In genomic region chr3:185733980-185734724, GRCh38 we compare ENCODE assay signal across 1 cellular context.
A peak's percentile ranks its signal among the peaks of the same experiment; 100 is the strongest.
TF ChIP-seq lines count a peak whose summit lies in the region.

No MANE protein-coding gene starts in this region.

TF ChIP-seq in K562, 482 proteins besides CTCF, POLR2A, EP300 and RAD21 (continued from another document and continues in another):
- TF ChIP-seq REST (CRISPR knock-in tag; IDR thresholded peaks at IDR 0.05; ENCODE audit: low read depth) = no peak
- TF ChIP-seq SRSF3 (IDR thresholded peaks at IDR 0.05; ENCODE audit: insufficient read depth, low read length) = no peak
- TF ChIP-seq SMAD4 (CRISPR knock-in tag; conservative IDR thresholded peaks at IDR 0.05) = peak; percentile 42
- TF ChIP-seq ZNF655 (CRISPR knock-in tag; IDR thresholded peaks at IDR 0.05) = no peak
- TF ChIP-seq ZFP91 (CRISPR knock-in tag; IDR thresholded peaks at IDR 0.05) = no peak
- TF ChIP-seq ZNF436 (CRISPR knock-in tag; IDR thresholded peaks at IDR 0.05) = no peak
- TF ChIP-seq RBM22 (IDR thresholded peaks at IDR 0.05; ENCODE audit: low read depth, low read length, poor library complexity, severe bottlenecking) = no peak
- TF ChIP-seq SP2 (IDR thresholded peaks at IDR 0.05; ENCODE audit: extremely low read depth, low read depth, low read length, poor library complexity, severe bottlenecking) = no peak
- TF ChIP-seq ZNF311 (CRISPR knock-in tag; IDR thresholded peaks at IDR 0.05) = no peak
- TF ChIP-seq RCOR1 (IDR thresholded peaks at IDR 0.05; ENCODE audit: borderline replicate concordance in 1 of 2, low read depth in 2 of 2, low read length in 2 of 2) = no peak; a peak in 1 of 4 replicates
- TF ChIP-seq ZNF318 (IDR thresholded peaks at IDR 0.05; ENCODE audit: borderline replicate concordance in 1 of 2, low read depth in 1 of 2) = no peak
- TF ChIP-seq RUNX1 (IDR thresholded peaks at IDR 0.05; ENCODE audit: low read depth) = no peak
- TF ChIP-seq MLLT1 (IDR thresholded peaks at IDR 0.05) = no peak
- peak; percentile 39; the same call in 1 of the 2 replicates for TF ChIP-seq ETV5 (CRISPR knock-in tag; IDR thresholded peaks at IDR 0.05; ENCODE audit: low read depth)
- TF ChIP-seq BHLHE40 (IDR thresholded peaks at IDR 0.05; ENCODE audit: low read length) = no peak
- TF ChIP-seq ILF3 (IDR thresholded peaks at IDR 0.05; ENCODE audit: borderline replicate concordance) = no peak
- no peak for TF ChIP-seq ZNF445 (CRISPR knock-in tag; IDR thresholded peaks at IDR 0.05; ENCODE audit: low read depth)
- no peak for TF ChIP-seq ZNF431 (CRISPR knock-in tag; IDR thresholded peaks at IDR 0.05)
- TF ChIP-seq TEAD4 (IDR thresholded peaks at IDR 0.05; ENCODE audit: low read length) = peak; percentile 14; the same call in 1 of the 2 replicates
- TF ChIP-seq TEAD4 (CRISPR knock-in tag; IDR thresholded peaks at IDR 0.05; ENCODE audit: borderline replicate concordance) = no peak
- TF ChIP-seq MNT (conservative IDR thresholded peaks at IDR 0.05) = no peak; a peak in 1 of 4 replicates
- no peak for TF ChIP-seq DLX4 (CRISPR knock-in tag; IDR thresholded peaks at IDR 0.05)
- TF ChIP-seq CSDE1 (IDR thresholded peaks at IDR 0.05) = no peak
- no peak for TF ChIP-seq FOXM1 (IDR thresholded peaks at IDR 0.05; ENCODE audit: low read depth)
- no peak for TF ChIP-seq FOXM1 (CRISPR knock-in tag; IDR thresholded peaks at IDR 0.05; ENCODE audit: low read depth)
- no peak for TF ChIP-seq ZNF408 (CRISPR knock-in tag; IDR thresholded peaks at IDR 0.05; ENCODE audit: low read depth)
- TF ChIP-seq ESRRA (IDR thresholded peaks at IDR 0.05; ENCODE audit: borderline replicate concordance, low read depth) = peak; percentile 96
- no peak for TF ChIP-seq RHOXF2B (CRISPR knock-in tag; conservative IDR thresholded peaks at IDR 0.05)
- TF ChIP-seq DMBX1 (CRISPR knock-in tag; IDR thresholded peaks at IDR 0.05; ENCODE audit: borderline replicate concordance) = peak; percentile 31; the same call in 1 of the 2 replicates
- TF ChIP-seq ZNF639 (CRISPR knock-in tag; conservative IDR thresholded peaks at IDR 0.05 in 1 of 2, IDR thresholded peaks at IDR 0.05 in 1 of 2) = no peak
- no peak for TF ChIP-seq U2AF1 (optimal IDR thresholded peaks at IDR 0.05; ENCODE audit: low read depth, low read length)
- no peak for TF ChIP-seq TGIF2 (CRISPR knock-in tag; IDR thresholded peaks at IDR 0.05)
- TF ChIP-seq SETDB1 (IDR thresholded peaks at IDR 0.05; ENCODE audit: low read length) = no peak
- no peak for TF ChIP-seq MITF (IDR thresholded peaks at IDR 0.05)
- TF ChIP-seq PTTG1 (tag; IDR thresholded peaks at IDR 0.05; ENCODE audit: low read depth) = no peak
- peak in 1 of 2 experiments; percentile 37; a peak in 2 of 4 replicates for TF ChIP-seq NRF1 (conservative IDR thresholded peaks at IDR 0.05 in 1 of 2, IDR thresholded peaks at IDR 0.05 in 1 of 2)
- TF ChIP-seq ZNF75A (CRISPR knock-in tag; IDR thresholded peaks at IDR 0.05) = no peak
